Comparison of ENCODE assay signal across 8 cellular contexts in genomic region chr3:185936814-185937688, GRCh38. TPM values are rescaled to one million over a fixed set of nuclear protein-coding genes. Genes with fewer than 3 reads are reported as not detected.
DNase-seq lines count a peak whose midpoint lies in the region; ATAC-seq and TF ChIP-seq lines count a peak whose summit lies in the region.

No MANE protein-coding gene starts in this region.

- H3K4me3 ChIP-seq in GM12865 (ENCODE audit: low read depth, low read length), result peak overlapping the region; percentile 98
- peak overlapping the region; percentile 98 to 99 for H3K4me3 ChIP-seq in right atrium auricular region
- peak overlapping the region; percentile 99 for H3K4me3 ChIP-seq in psoas muscle
- peak overlapping the region; percentile 82 for H3K4me3 ChIP-seq in urinary bladder (ENCODE audit: low read depth, low read length)

- peaks cover 40% of the 10 kb centered on the region for H3K36me3 Mint-ChIP-seq in T-helper 1 cell treated with Interleukin-12 subunit alpha and Interleukin-12 subunit beta and Interleukin-4 antibody, amounts not matched to agents 30 μg/mL and 1 μg/mL, for 36 hours (ENCODE audit: low read depth)

- peaks cover 18% of the 10 kb centered on the region for H3K27me3 Mint-ChIP-seq in T-helper 1 cell treated with Interleukin-12 subunit alpha and Interleukin-12 subunit beta and Interleukin-4 antibody, amounts not matched to agents 30 μg/mL and 1 μg/mL, for 36 hours (ENCODE audit: low read depth)

- H3K4me1 ChIP-seq in right atrium auricular region (peaks cover 0 to 36% of the 10 kb centered on the region in 2 donors), psoas muscle (peaks cover 25% of the 10 kb centered on the region), urinary bladder (ENCODE audit: insufficient read depth) (no peaks in the 10 kb centered on the region)

- 0% methylated on average over 56 of the region's 56 CpGs for WGBS in psoas muscle, 3 donors
- under 1% methylated on average over 56 of the region's 56 CpGs for WGBS in urinary bladder

- H3K27ac Mint-ChIP-seq in T-helper 1 cell treated with Interleukin-12 subunit alpha and Interleukin-12 subunit beta and Interleukin-4 antibody, amounts not matched to agents 30 μg/mL and 1 μg/mL, for 36 hours, result peak overlapping the region; percentile 100

- DNase-seq in GM12865 (ENCODE audit: low read depth) (peak; percentile 94), NCI-H1694 treated with DMSO at 0.1 percent for 48 hours (lab: John Stamatoyannopoulos, UW) (peak; percentile 80), amniotic stem cell (lab: John Stamatoyannopoulos, UW) (peak; percentile 69), right atrium auricular region (ENCODE audit: low spot score) (peak; percentile 84), psoas muscle (peak; percentile 93 to 96)

- H3K36me3 ChIP-seq in right atrium auricular region (no peaks in the 10 kb centered on the region), psoas muscle (ENCODE audit: insufficient read depth in 1 of 2, low read depth in 1 of 2) (no peaks in the 10 kb centered on the region), urinary bladder (ENCODE audit: insufficient read depth) (no peaks in the 10 kb centered on the region)

- peak overlapping the region; percentile 100 for H3K4me3 Mint-ChIP-seq in T-helper 1 cell treated with Interleukin-12 subunit alpha and Interleukin-12 subunit beta and Interleukin-4 antibody, amounts not matched to agents 30 μg/mL and 1 μg/mL, for 36 hours

- intact Hi-C loops in psoas muscle (cut with DNase I), result loop anchor here in 1 of 2 donors (5.0 kb wide), 1 partner anchor 845 kb away; the partner anchor contains the start of gene EIF4A2

- H3K9me3 Mint-ChIP-seq in T-helper 1 cell treated with Interleukin-12 subunit alpha and Interleukin-12 subunit beta and Interleukin-4 antibody, amounts not matched to agents 30 μg/mL and 1 μg/mL, for 36 hours, result peaks cover 4% of the 10 kb centered on the region

- no peaks in the 10 kb centered on the region for H3K27me3 ChIP-seq in right atrium auricular region
- no peaks in the 10 kb centered on the region for H3K27me3 ChIP-seq in psoas muscle (ENCODE audit: insufficient read depth in 3 of 3, low read length in 2 of 3)

- H3K9me3 ChIP-seq in right atrium auricular region, result no peaks in the 10 kb centered on the region
- no peaks in the 10 kb centered on the region for H3K9me3 ChIP-seq in psoas muscle

- peaks cover 39% of the 10 kb centered on the region for H3K4me1 Mint-ChIP-seq in T-helper 1 cell treated with Interleukin-12 subunit alpha and Interleukin-12 subunit beta and Interleukin-4 antibody, amounts not matched to agents 30 μg/mL and 1 μg/mL, for 36 hours (ENCODE audit: low read depth)

- peak; percentile 38 for ATAC-seq in HG02884 (IDR thresholded peaks at IDR 0.05; ENCODE audit: unreplicated experiment)
- peak; percentile 86 to 91 (median 87) for ATAC-seq in psoas muscle

- peak overlapping the region; percentile 100 for H3K27ac ChIP-seq in right atrium auricular region
- peak overlapping the region; percentile 100 for H3K27ac ChIP-seq in psoas muscle
- H3K27ac ChIP-seq in urinary bladder (ENCODE audit: low read depth), result peak overlapping the region; percentile 99

- TF ChIP-seq CTCF in GM12865 (IDR thresholded peaks at IDR 0.05; ENCODE audit: insufficient read depth, low read depth, low read length, missing control alignments) (no peak), right atrium auricular region (IDR thresholded peaks at IDR 0.05) (no peak), psoas muscle (IDR thresholded peaks at IDR 0.05) (no peak)

RNA-seq across cellular contexts. Expression of gene TRA2B, which starts 0.8 kb away (rescaled TPM):
- 100 to 1,000 TPM; 144 to 163 TPM for total RNA-seq in right atrium auricular region
- total RNA-seq in psoas muscle, result 10 to 100 TPM; 38.7 to 99.5 (median 68.8) TPM
- polyA plus RNA-seq in psoas muscle, result 10 to 100 TPM; 60.5 to 86.6 (median 86.5) TPM
- total RNA-seq in urinary bladder, result 188 TPM
- 98.0 TPM for polyA plus RNA-seq in urinary bladder

Comparison
In these comparisons a context has a peak if more than half of its experiments do, and no peak if none do; other contexts are left out.
1. Peak in every context shown above with its lines: DNase-seq, ATAC-seq, H3K4me3 ChIP-seq and H3K27ac ChIP-seq.